1 cellular context compared by ENCODE assay signal in genomic region chr17:28897769-28898259, GRCh38.
A peak's percentile ranks its signal among the peaks of the same experiment; 100 is the strongest.
TF ChIP-seq lines count a peak whose summit lies in the region.

No MANE protein-coding gene starts in this region.

TF ChIP-seq in SK-N-SH, 30 proteins besides CTCF, POLR2A, EP300 and RAD21:
- TF ChIP-seq ZBTB33 (IDR thresholded peaks at IDR 0.05; ENCODE audit: borderline replicate concordance, low read depth): no peak
- TF ChIP-seq POLR2AphosphoS5 (IDR thresholded peaks at IDR 0.05; ENCODE audit: low read depth, low read length): peak; percentile 20; the same call in 1 of the 2 replicates
